ENCODE assay signal across 8 cellular contexts in genomic region chr5:176237971-176238644, GRCh38. TPM values are rescaled to one million over a fixed set of nuclear protein-coding genes. Genes with fewer than 3 reads are reported as not detected.
DNase-seq lines count a peak whose midpoint lies in the region; ATAC-seq, FAIRE-seq and TF ChIP-seq lines count a peak whose summit lies in the region.
"Not testable (repeated sequence)": the region's sequence is repeated elsewhere in the genome, so short reads cannot be mapped to it uniquely, and the experiment has no call there.

TSS of gene SIMC1 (plus strand) at chr5:176238424. CDS start at chr5:176238509, 85 bp downstream.

- POLR2A ChIA-PET in A549 (lab: Yijun Ruan, JAX) = not testable (repeated sequence)

- peak within 1 kb of the TSS; percentile 72 for H3K4me3 Mint-ChIP-seq in activated CD4-positive, alpha-beta T cell treated with anti-CD3 and anti-CD28 coated beads, Interleukin-2, amount 10 ng/mL, durations not matched to agents 24 days and 14 days
- H3K4me3 Mint-ChIP-seq in immature natural killer cell = peak within 1 kb of the TSS; percentile 53 to 83 (median 72)

- not testable (repeated sequence) for TF ChIP-seq EP300 in A549 (IDR thresholded peaks at IDR 0.05)

- FAIRE-seq in A549 (lab: Jason Lieb, UNC); small intestine (lab: Jason Lieb, UNC): not testable (repeated sequence)

- H3K4me1 ChIP-seq in A549; small intestine (ENCODE audit: control insufficient read depth in 2 of 2, insufficient read depth in 1 of 2, low read depth in 1 of 2, low read length in 1 of 2): not testable (repeated sequence)

- intact Hi-C loops in activated CD4-positive, alpha-beta T cell treated with anti-CD3 and anti-CD28 coated beads, Interleukin-2, amount 10 ng/mL, durations not matched to agents 24 days and 14 days (cut with micrococcal nuclease) = not testable (repeated sequence)

- H3K27me3 ChIP-seq in small intestine (ENCODE audit: control insufficient read depth in 2 of 2, insufficient read depth in 2 of 2, low read length in 2 of 2) = not testable (repeated sequence)

- H3K4me1 Mint-ChIP-seq in activated CD4-positive, alpha-beta T cell treated with anti-CD3 and anti-CD28 coated beads, Interleukin-2, amount 10 ng/mL, durations not matched to agents 24 days and 14 days = not testable (repeated sequence)
- H3K4me1 Mint-ChIP-seq in immature natural killer cell = peaks cover 6 to 12% of the 10 kb centered on the region in 2 donors

- TF ChIP-seq POLR2A in A549 (IDR thresholded peaks at IDR 0.05; ENCODE audit: low read length) = not testable (repeated sequence)

- not testable (repeated sequence) for H3K36me3 ChIP-seq in small intestine (ENCODE audit: control insufficient read depth in 2 of 2, insufficient read depth in 2 of 2, low read length in 2 of 2)

- TF ChIP-seq CTCF in A549 (IDR thresholded peaks at IDR 0.05); cardiac fibroblast (IDR thresholded peaks at IDR 0.05; ENCODE audit: low read depth, low read length): not testable (repeated sequence)

- WGBS in A549 (ENCODE audit: missing lambda C conversion rate) = 5% methylated on average over 46 of the region's 81 CpGs
- 1 to 3% (median 3%) methylated on average over 25 to 74 of the region's 81 CpGs for WGBS in small intestine, 3 donors

- peak within 1 kb of the TSS; percentile 66 for H3K27ac Mint-ChIP-seq in activated CD4-positive, alpha-beta T cell treated with anti-CD3 and anti-CD28 coated beads, Interleukin-2, amount 10 ng/mL, durations not matched to agents 24 days and 14 days
- peak within 1 kb of the TSS in 5 of 6 donors; percentile 80 to 88 (median 83) for H3K27ac Mint-ChIP-seq in immature natural killer cell

- H3K36me3 Mint-ChIP-seq in activated CD4-positive, alpha-beta T cell treated with anti-CD3 and anti-CD28 coated beads, Interleukin-2, amount 10 ng/mL, durations not matched to agents 24 days and 14 days (ENCODE audit: low read depth); immature natural killer cell: not testable (repeated sequence)

- DNase-seq in A549 (ENCODE audit: low read depth in 1 of 2, low spot score in 1 of 2) (peak; percentile 14 to 33), NCI-H1105 treated with DMSO at 0.1 percent for 48 hours (lab: John Stamatoyannopoulos, UW) (peak; percentile 14), cardiac fibroblast (ENCODE audit: low read depth in 2 of 2) (peak in 1 of 2 donors; percentile 1), immature natural killer cell (peak; percentile 51 to 70 (median 69)), small intestine (peak; percentile 37)
- DNase-seq in activated CD4-positive, alpha-beta T cell treated with anti-CD3 and anti-CD28 coated beads, Interleukin-2, amount 10 ng/mL, durations not matched to agents 24 days and 14 days = peak; percentile 92

- ATAC-seq in A549 = peak; percentile 72 to 73
- ATAC-seq in GM18861 (IDR thresholded peaks at IDR 0.05; ENCODE audit: unreplicated experiment) = peak; percentile 58
- peak; percentile 82 for ATAC-seq in HG02798 (IDR thresholded peaks at IDR 0.05; ENCODE audit: poor library complexity, unreplicated experiment)

- H3K4me3 ChIP-seq in A549 = peak within 1 kb of the TSS; percentile 62
- peak within 1 kb of the TSS; percentile 32 to 50 for H3K4me3 ChIP-seq in cardiac fibroblast (replicated peaks in 1 of 2; ENCODE audit: low read depth in 2 of 2, low read length in 2 of 2)
- H3K4me3 ChIP-seq in small intestine (ENCODE audit: low read depth in 1 of 2, low read length in 2 of 2) = peak within 1 kb of the TSS; percentile 46 to 56

- CTCF ChIA-PET in A549 (lab: Yijun Ruan, JAX) = not testable (repeated sequence)

- peak within 1 kb of the TSS; percentile 78 for H3K4me2 ChIP-seq in A549

- not testable (repeated sequence) for H3K27me3 Mint-ChIP-seq in activated CD4-positive, alpha-beta T cell treated with anti-CD3 and anti-CD28 coated beads, Interleukin-2, amount 10 ng/mL, durations not matched to agents 24 days and 14 days; immature natural killer cell (ENCODE audit: low read depth in 3 of 3)

- not testable (repeated sequence) for H3K9me3 ChIP-seq in A549; small intestine (ENCODE audit: control insufficient read depth, low read depth)

- peak within 1 kb of the TSS; percentile 61 to 83; a peak in 5 of 6 replicates for H3K27ac ChIP-seq in A549
- not testable (repeated sequence) for H3K27ac ChIP-seq in small intestine (ENCODE audit: low read depth in 1 of 2, low read length in 1 of 2)

- not testable (repeated sequence) for H3K9me3 Mint-ChIP-seq in activated CD4-positive, alpha-beta T cell treated with anti-CD3 and anti-CD28 coated beads, Interleukin-2, amount 10 ng/mL, durations not matched to agents 24 days and 14 days; immature natural killer cell

- not testable (repeated sequence) for TF ChIP-seq RAD21 in A549 (conservative IDR thresholded peaks at IDR 0.05 in 1 of 2, IDR thresholded peaks at IDR 0.05 in 1 of 2)

TF ChIP-seq in A549, 52 proteins besides CTCF, POLR2A, EP300 and RAD21:
- TF ChIP-seq E2F6 (IDR thresholded peaks at IDR 0.05; ENCODE audit: borderline replicate concordance, low read depth) = peak; percentile 72; the same call in 1 of the 2 replicates
- peak; percentile 54; the same call in 1 of the 2 replicates for TF ChIP-seq MAX (IDR thresholded peaks at IDR 0.05)

RNA-seq across cellular contexts. Expression of gene SIMC1, which starts in this region (rescaled TPM):
- 9.5 and 13.7 TPM in 2 replicates for polyA plus RNA-seq in A549 (2011; rRNA removed)
- polyA plus RNA-seq in A549 (2012; cell fraction: cytosol; rRNA removed) = 8.3 and 10.4 TPM in 2 replicates
- 9.2 and 10.0 TPM in 2 replicates for polyA plus RNA-seq in A549 (2012; cell fraction: nucleus; rRNA removed)
- polyA plus RNA-seq in A549 (2017; fragmentation: RNase III; extraction: RNeasy Plus Mini Kit Qiagen cat#74134 plus additional on column Dnase treatment) = 8.0 to 9.2 TPM (median 8.2 TPM) in 3 replicates
- 14.2 and 15.5 TPM in 2 replicates for polyA minus RNA-seq in A549 (2011; rRNA and poly(A)+ RNA removed)
- 36.3 and 37.0 TPM in 2 replicates for total RNA-seq in activated CD4-positive, alpha-beta T cell treated with anti-CD3 and anti-CD28 coated beads, Interleukin-2, amount 10 ng/mL, durations not matched to agents 24 days and 14 days
- 10 to 100 TPM in 1 of 3 donors, 1 to 10 TPM in 2; 2.4 to 13.1 (median 8.7) TPM for polyA plus RNA-seq in immature natural killer cell
- polyA plus RNA-seq in small intestine = 10 to 100 TPM in 1 of 3 donors, 1 to 10 TPM in 2; 5.9 to 12.1 (median 9.5) TPM
